ENCODE assay signal across 1 cellular context in genomic region chr7:3245077-3245476, GRCh38.
TF ChIP-seq lines count a peak whose summit lies in the region.

No MANE protein-coding gene starts in this region.

TF ChIP-seq in IMR-90, 13 proteins besides CTCF, POLR2A, EP300 and RAD21 (continued from another document):
- TF ChIP-seq ELK1 (IDR thresholded peaks at IDR 0.05; ENCODE audit: borderline replicate concordance, low read depth, low read length) = no peak
- TF ChIP-seq RCOR1 (IDR thresholded peaks at IDR 0.05; ENCODE audit: insufficient replicate concordance, low read length) = no peak
- TF ChIP-seq RFX5 (IDR thresholded peaks at IDR 0.05; ENCODE audit: low read depth, low read length) = no peak
- no peak for TF ChIP-seq MXI1 (IDR thresholded peaks at IDR 0.05; ENCODE audit: borderline replicate concordance, low read depth, low read length)
- no peak for TF ChIP-seq SMC3 (IDR thresholded peaks at IDR 0.05; ENCODE audit: low read depth, low read length)
- no peak for TF ChIP-seq CEBPB (IDR thresholded peaks at IDR 0.05; ENCODE audit: low read depth, low read length)
- no peak for TF ChIP-seq NFE2L2 (IDR thresholded peaks at IDR 0.05; ENCODE audit: low read depth, low read length)
